In genomic region chr9:110994771-110995241, GRCh38 we compare ENCODE assay signal across 12 cellular contexts. TPM values are rescaled to one million over a fixed set of nuclear protein-coding genes. Genes with fewer than 3 reads are reported as not detected.
DNase-seq lines count a peak whose midpoint lies in the region; ATAC-seq and TF ChIP-seq lines count a peak whose summit lies in the region.
"Had no signal": no experiment of that assay in that cellular context is flagged by ENCODE, and none has a peak within 500 bp of the region (broad histone marks: within the 10 kb centered on the region; RNA-seq: fewer than 3 reads in every experiment).

No MANE protein-coding gene starts in this region.

- peaks cover 16% of the 10 kb centered on the region for H3K9me3 Mint-ChIP-seq in WTC11
- H3K9me3 Mint-ChIP-seq: T-helper 2 cell treated with Interferon-gamma antibody and Interleukin-4, amounts not matched to agents 5 μg/mL and 100 μg/mL, for 36 hours had no signal

- H3K4me1 Mint-ChIP-seq in WTC11: peaks cover 9% of the 10 kb centered on the region; the same call in 1 of the 2 replicates

- in situ Hi-C loops in brain microvascular endothelial cell (cut with HindIII; ENCODE audit: low pct_ligation_motif_present, low sequenced_read_pairs): no loop called here

- intact Hi-C loops in esophagus squamous epithelium (cut with DNase I): no loop called here

- H3K27me3 ChIP-seq in esophagus squamous epithelium (no peaks in the 10 kb centered on the region), skeletal muscle satellite cell (ENCODE audit: control insufficient read depth, insufficient read depth, low read length) (no peaks in the 10 kb centered on the region), brain microvascular endothelial cell (replicated peaks) (no peaks in the 10 kb centered on the region)

- peak overlapping the region; percentile 38 for H3K4me2 ChIP-seq in skeletal muscle satellite cell (ENCODE audit: low read length)

- DNase-seq in GM12865 (ENCODE audit: low read depth): peak; percentile 69
- DNase-seq in NAMALWA (ENCODE audit: low spot score): peak; percentile 13
- no peak for DNase-seq in esophagus squamous epithelium (lab: John Stamatoyannopoulos, UW)
- no peak for DNase-seq in brain microvascular endothelial cell
- DNase-seq in WTC11 (ENCODE audit: low spot score): no peak
- no peak for DNase-seq in RKO (ENCODE audit: low spot score)
- DNase-seq: DMS153, NCI-H774 had no signal

- no peaks in the 10 kb centered on the region for H3K9me3 ChIP-seq in esophagus squamous epithelium
- no peaks in the 10 kb centered on the region for H3K9me3 ChIP-seq in skeletal muscle satellite cell (replicated peaks; ENCODE audit: low read length)

- H3K36me3 ChIP-seq in esophagus squamous epithelium (no peaks in the 10 kb centered on the region), skeletal muscle satellite cell (ENCODE audit: insufficient read depth, low read length) (peaks cover 18% of the 10 kb centered on the region), brain microvascular endothelial cell (replicated peaks) (no peaks in the 10 kb centered on the region)

- TF ChIP-seq CTCF in GM12865 (IDR thresholded peaks at IDR 0.05; ENCODE audit: insufficient read depth, low read depth, low read length, missing control alignments): no peak
- TF ChIP-seq CTCF in esophagus squamous epithelium (IDR thresholded peaks at IDR 0.05): no peak
- TF ChIP-seq CTCF in brain microvascular endothelial cell (IDR thresholded peaks at IDR 0.05; ENCODE audit: low read depth, low read length, missing control alignments): no peak
- no peak for TF ChIP-seq CTCF in WTC11 (IDR thresholded peaks at IDR 0.05)

- H3K27ac Mint-ChIP-seq in WTC11: no peak overlapping the region
- H3K27ac Mint-ChIP-seq: T-helper 2 cell treated with Interferon-gamma antibody and Interleukin-4, amounts not matched to agents 5 μg/mL and 100 μg/mL, for 36 hours had no signal

- H3K4me3 Mint-ChIP-seq in WTC11: no peak overlapping the region
- H3K4me3 Mint-ChIP-seq: T-helper 2 cell treated with Interferon-gamma antibody and Interleukin-4, amounts not matched to agents 5 μg/mL and 100 μg/mL, for 36 hours had no signal

- 41 to 56% methylated on average over 4 of the region's 4 CpGs for WGBS in esophagus squamous epithelium, 2 donors

- peak overlapping the region; percentile 64 for H3K9ac ChIP-seq in skeletal muscle satellite cell (ENCODE audit: low read depth, low read length)

- H3K36me3 Mint-ChIP-seq in WTC11: no peaks in the 10 kb centered on the region

- POLR2A ChIA-PET in WTC11 (lab: Charles Lee): no interaction called here

- ATAC-seq in GM21737 (IDR thresholded peaks at IDR 0.05; ENCODE audit: unreplicated experiment) (no peak), WTC11 (no peak)
- ATAC-seq: HCT116 had no signal

- H3K27ac ChIP-seq in esophagus squamous epithelium: peak overlapping the region in 3 of 4 donors; percentile 34 to 68 (median 53)
- no peak overlapping the region for H3K27ac ChIP-seq in brain microvascular endothelial cell

- CTCF ChIA-PET in WTC11 (lab: Charles Lee): no interaction called here

- H3K4me1 ChIP-seq in esophagus squamous epithelium (peaks cover 0 to 36% (median 7%) of the 10 kb centered on the region in 3 donors), skeletal muscle satellite cell (ENCODE audit: control insufficient read depth, insufficient read depth, low read length) (peaks cover 63% of the 10 kb centered on the region)

- H3K4me3 ChIP-seq in GM12865 (ENCODE audit: low read depth, low read length): no peak overlapping the region
- H3K4me3 ChIP-seq in esophagus squamous epithelium: no peak overlapping the region
- no peak overlapping the region for H3K4me3 ChIP-seq in skeletal muscle satellite cell (ENCODE audit: low read length)
- no peak overlapping the region for H3K4me3 ChIP-seq in brain microvascular endothelial cell (ENCODE audit: low read depth, low read length)

- H3K27me3 Mint-ChIP-seq in WTC11 (ENCODE audit: low read depth): no peaks in the 10 kb centered on the region

- no peak for TF ChIP-seq POLR2A in esophagus squamous epithelium (IDR thresholded peaks at IDR 0.05)

TF ChIP-seq in WTC11, 78 proteins besides CTCF, POLR2A, EP300 and RAD21:
- TF ChIP-seq SOX15 (CRISPR knock-in tag; IDR thresholded peaks at IDR 0.05): no peak
- TF ChIP-seq, protein P1, sequence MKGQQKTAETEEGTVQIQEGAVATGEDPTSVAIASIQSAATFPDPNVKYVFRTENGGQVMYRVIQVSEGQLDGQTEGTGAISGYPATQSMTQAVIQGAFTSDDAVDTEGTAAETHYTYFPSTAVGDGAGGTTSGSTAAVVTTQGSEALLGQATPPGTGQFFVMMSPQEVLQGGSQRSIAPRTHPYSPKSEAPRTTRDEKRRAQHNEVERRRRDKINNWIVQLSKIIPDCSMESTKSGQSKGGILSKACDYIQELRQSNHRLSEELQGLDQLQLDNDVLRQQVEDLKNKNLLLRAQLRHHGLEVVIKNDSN (CRISPR knock-in tag; IDR thresholded peaks at IDR 0.05): no peak
- no peak for TF ChIP-seq ZNF671 (CRISPR knock-in tag; IDR thresholded peaks at IDR 0.05)
- no peak for TF ChIP-seq HMGXB4 (CRISPR knock-in tag; IDR thresholded peaks at IDR 0.05)
TF ChIP-seq in WTC11: peak in this region for 0.

RNA-seq across cellular contexts. Expression of gene LPAR1, which starts 43.5 kb away (rescaled TPM):
- total RNA-seq in esophagus squamous epithelium (10 to 100 TPM in 2 of 4 donors, 1 to 10 TPM in 2; 6.3 to 59.5 (median 14.1) TPM), WTC11 (2021) (3.3 to 4.9 TPM (median 4.0 TPM) in 3 replicates)
- total RNA-seq in skeletal muscle satellite cell (2012; rRNA removed): 91.3 and 120 TPM in 2 replicates

Comparison
In these comparisons a context has a peak if more than half of its experiments do, and no peak if none do; other contexts are left out.
1. DNase-seq: peak in GM12865 (single experiment) and NAMALWA (single experiment); none in esophagus squamous epithelium (single experiment), brain microvascular endothelial cell (single experiment), WTC11 (single experiment) and RKO (single experiment).